12 cellular contexts compared by ENCODE assay signal in the genomic region with DNA sequence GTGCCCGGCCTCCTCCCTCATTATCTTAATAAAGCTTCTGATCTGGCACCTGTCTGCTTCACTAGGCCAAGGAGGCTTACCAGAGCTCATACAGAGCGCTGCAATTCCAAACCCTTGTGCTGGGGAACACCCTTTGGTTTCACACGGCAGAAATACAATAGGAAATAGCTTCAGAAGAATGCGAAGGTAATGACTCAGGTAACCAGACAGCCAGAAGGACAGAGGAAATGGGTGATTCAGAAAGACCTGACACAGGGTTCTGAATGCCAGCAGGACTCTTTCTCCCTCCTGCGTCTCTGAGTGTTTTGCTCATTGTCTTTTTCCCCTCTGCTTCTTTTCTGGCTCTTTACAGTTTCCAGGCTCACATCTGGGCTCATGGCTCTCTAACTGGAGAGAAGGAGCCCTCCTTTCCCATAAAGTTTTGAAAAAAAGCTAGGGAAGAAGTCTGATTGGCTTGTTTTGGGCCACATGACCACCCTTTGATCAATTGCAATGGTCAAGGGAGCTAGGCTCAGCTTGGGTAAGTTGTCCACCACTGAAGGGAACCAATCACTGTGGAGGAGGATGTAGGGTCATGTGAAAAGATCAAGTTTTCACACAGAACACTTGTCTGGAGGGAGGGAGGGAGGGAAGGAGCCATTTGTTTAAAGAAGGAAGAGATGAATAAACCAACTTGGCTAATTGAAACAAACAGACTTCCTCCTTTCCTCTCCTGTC.
DNase-seq lines count a peak whose midpoint lies in the region; ATAC-seq, FAIRE-seq and TF ChIP-seq lines count a peak whose summit lies in the region.
"Had no signal": no experiment of that assay in that cellular context is flagged by ENCODE, and none has a peak within 500 bp of the region (broad histone marks: within the 10 kb centered on the region; RNA-seq: fewer than 3 reads in every experiment).

No MANE protein-coding gene starts in this region.

- H3K27ac Mint-ChIP-seq in activated T-helper 17 cell treated with anti-CD3 and anti-CD28 coated beads, Interleukin-2, amount 50 U/mL, for 72 hours = no peak overlapping the region
- H3K27ac Mint-ChIP-seq: CD4-positive, CD25-positive, alpha-beta regulatory T cell had no signal

- TF ChIP-seq CTCF in GM12865 (IDR thresholded peaks at IDR 0.05; ENCODE audit: insufficient read depth, low read depth, low read length, missing control alignments) (no peak), kidney (IDR thresholded peaks at IDR 0.05; ENCODE audit: borderline replicate concordance, extremely low read depth, insufficient read depth) (no peak)

- no peaks in the 10 kb centered on the region for H3K4me1 ChIP-seq in kidney (ENCODE audit: control insufficient read depth in 1 of 2, insufficient read depth in 1 of 2, low read depth in 1 of 2, low read length in 2 of 2)

- H3K27me3 Mint-ChIP-seq in activated T-helper 17 cell treated with anti-CD3 and anti-CD28 coated beads, Interleukin-2, amount 50 U/mL, for 72 hours = no peaks in the 10 kb centered on the region

- no peaks in the 10 kb centered on the region for H3K36me3 ChIP-seq in kidney (ENCODE audit: control insufficient read depth in 1 of 2, insufficient read depth in 2 of 2, low read length in 2 of 2)

- H3K9me3 ChIP-seq in kidney (ENCODE audit: control insufficient read depth in 1 of 2, low read length in 2 of 2) = no peaks in the 10 kb centered on the region
- H3K9me3 ChIP-seq: psoas muscle had no signal

- H3K36me3 Mint-ChIP-seq in activated T-helper 17 cell treated with anti-CD3 and anti-CD28 coated beads, Interleukin-2, amount 50 U/mL, for 72 hours (ENCODE audit: low read depth) = no peaks in the 10 kb centered on the region
- H3K36me3 Mint-ChIP-seq: CD4-positive, CD25-positive, alpha-beta regulatory T cell had no signal

- H3K9me3 Mint-ChIP-seq in activated T-helper 17 cell treated with anti-CD3 and anti-CD28 coated beads, Interleukin-2, amount 50 U/mL, for 72 hours = no peaks in the 10 kb centered on the region
- H3K9me3 Mint-ChIP-seq: CD4-positive, CD25-positive, alpha-beta regulatory T cell had no signal

- no peak overlapping the region for H3K4me3 ChIP-seq in GM12865 (ENCODE audit: low read depth, low read length)
- no peak overlapping the region for H3K4me3 ChIP-seq in kidney (ENCODE audit: low read length in 2 of 2)
- H3K4me3 ChIP-seq: psoas muscle had no signal

- no peak overlapping the region for H3K27ac ChIP-seq in kidney (ENCODE audit: low read depth in 2 of 2, low read length in 2 of 2)
- H3K27ac ChIP-seq: psoas muscle had no signal

- no peak for TF ChIP-seq RAD21 in Ishikawa (IDR thresholded peaks at IDR 0.05; ENCODE audit: low read depth)

- peaks cover 9% of the 10 kb centered on the region for H3K4me1 Mint-ChIP-seq in activated T-helper 17 cell treated with anti-CD3 and anti-CD28 coated beads, Interleukin-2, amount 50 U/mL, for 72 hours

- intact Hi-C loops in kidney (cut with DNase I) (loop anchor here (10.0 kb wide), 1 partner anchor 236 kb away; no protein-coding TSS in a partner anchor), posterior cingulate gyrus (cut with DNase I) (loop anchor here (2.0 to 5.0 kb wide), 2 partner anchors 234 to 519 kb away; no protein-coding TSS in a partner anchor)

- FAIRE-seq in HTR-8/SVneo (lab: Jason Lieb, UNC) (no peak), kidney (lab: Jason Lieb, UNC) (no peak)

- peak; percentile 65 for TF ChIP-seq EP300 in Ishikawa (IDR thresholded peaks at IDR 0.05; ENCODE audit: borderline replicate concordance)

- H3K9ac ChIP-seq in kidney (ENCODE audit: low read length in 2 of 2) = no peak overlapping the region

- no peak overlapping the region for H3K4me3 Mint-ChIP-seq in activated T-helper 17 cell treated with anti-CD3 and anti-CD28 coated beads, Interleukin-2, amount 50 U/mL, for 72 hours
- H3K4me3 Mint-ChIP-seq: CD4-positive, CD25-positive, alpha-beta regulatory T cell had no signal

- peak; percentile 6 for DNase-seq in GM12865 (ENCODE audit: low read depth)
- DNase-seq in islet precursor cell = peak; percentile 80
- no peak for DNase-seq in HTR-8/SVneo (ENCODE audit: insufficient read length, low spot score)
- DNase-seq in kidney = no peak
- DNase-seq in posterior cingulate gyrus = no peak
- no peak for DNase-seq in NK-92 (lab: John Stamatoyannopoulos, UW; ENCODE audit: unreplicated experiment)
- DNase-seq: NCI-H2029; psoas muscle; stimulated activated CD4-positive, alpha-beta T cell treated with anti-CD3 and anti-CD28 coated beads, Interleukin-2, amount 100 ng/mL, for 48 hours had no signal

- ATAC-seq in activated T-helper 17 cell treated with anti-CD3 and anti-CD28 coated beads, Interleukin-2, amount 50 U/mL, for 72 hours (replicated peaks) = peak; percentile 84

TF ChIP-seq in Ishikawa, 13 proteins besides CTCF, POLR2A, EP300 and RAD21:
- TF ChIP-seq REST (IDR thresholded peaks at IDR 0.05; ENCODE audit: low read depth) = no peak
- TF ChIP-seq CEBPB (IDR thresholded peaks at IDR 0.05) = no peak
- TF ChIP-seq, protein P1, sequence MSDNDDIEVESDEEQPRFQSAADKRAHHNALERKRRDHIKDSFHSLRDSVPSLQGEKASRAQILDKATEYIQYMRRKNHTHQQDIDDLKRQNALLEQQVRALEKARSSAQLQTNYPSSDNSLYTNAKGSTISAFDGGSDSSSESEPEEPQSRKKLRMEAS (IDR thresholded peaks at IDR 0.05) = no peak
- TF ChIP-seq EGR1 (IDR thresholded peaks at IDR 0.05) = no peak
- no peak for TF ChIP-seq YY1 (IDR thresholded peaks at IDR 0.05; ENCODE audit: low read depth)
- no peak for TF ChIP-seq TAF1 (IDR thresholded peaks at IDR 0.05; ENCODE audit: low read depth)
- peak; percentile 45; the same call in 1 of the 2 replicates for TF ChIP-seq TCF12 (IDR thresholded peaks at IDR 0.05; ENCODE audit: low read depth)
- 0 out of 2 replicates have a peak, but pooled peaks have one; percentile 13 for TF ChIP-seq NFIC (IDR thresholded peaks at IDR 0.05)
- TF ChIP-seq FOXM1 (IDR thresholded peaks at IDR 0.05; ENCODE audit: borderline replicate concordance, low read depth) = peak; percentile 52; the same call in 1 of the 2 replicates
- no peak for TF ChIP-seq ZBTB7A (IDR thresholded peaks at IDR 0.05; ENCODE audit: low read depth)
- no peak for TF ChIP-seq CREB1 (IDR thresholded peaks at IDR 0.05; ENCODE audit: low read depth)
- TF ChIP-seq USF1 (IDR thresholded peaks at IDR 0.05) = peak; percentile 90
- TF ChIP-seq TEAD4 (IDR thresholded peaks at IDR 0.05) = peak; percentile 60
TF ChIP-seq in Ishikawa: peak in this region for 5.

Comparison
In these comparisons a context has a peak if more than half of its experiments do, and no peak if none do; other contexts are left out.
1. DNase-seq: peak in GM12865 (single experiment) and islet precursor cell (single experiment); none in HTR-8/SVneo (single experiment), kidney (single experiment), posterior cingulate gyrus (0 of 10) and NK-92 (single experiment).